In genomic region chrX:132353430-132353829, GRCh38 we compare ENCODE assay signal across 7 cellular contexts.
"Had no signal": no experiment of that assay in that cellular context is flagged by ENCODE, and none has a peak within 500 bp of the region (broad histone marks: within the 10 kb centered on the region; RNA-seq: fewer than 3 reads in every experiment).

No MANE protein-coding gene starts in this region.

- ATAC-seq: GM12878 had no signal

- FAIRE-seq: G401.6, GM12878, GM12891, GM12892, GM18507 had no signal

- DNase-seq: GDM1, GF-D8 had no signal

- H3K4me3 ChIP-seq: GM12878 had no signal
